In the genomic region with DNA sequence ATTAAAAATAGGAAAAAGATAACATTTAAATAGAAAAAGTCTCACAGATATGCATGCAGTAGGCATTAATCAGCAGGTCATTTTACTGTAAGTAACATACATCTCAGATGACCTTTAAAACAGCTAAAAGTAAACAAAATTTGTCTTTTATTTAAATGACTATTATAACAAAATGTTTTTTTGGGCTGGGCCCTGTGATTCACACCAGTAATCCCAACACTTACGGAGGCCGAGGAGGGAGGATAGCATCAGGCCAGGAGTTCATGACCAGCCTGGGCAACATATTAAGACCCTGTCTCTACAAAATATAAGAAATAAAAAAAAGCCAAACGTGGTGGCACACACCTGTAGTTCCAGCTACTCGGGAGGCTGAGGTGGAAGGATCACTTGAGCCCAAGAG, we compare ENCODE assay signal across 11 cellular contexts. TPM values are rescaled to one million over a fixed set of nuclear protein-coding genes. Genes with fewer than 3 reads are reported as not detected.
DNase-seq lines count a peak whose midpoint lies in the region; ATAC-seq, FAIRE-seq and TF ChIP-seq lines count a peak whose summit lies in the region.
"Had no signal": no experiment of that assay in that cellular context is flagged by ENCODE, and none has a peak within 500 bp of the region (broad histone marks: within the 10 kb centered on the region; RNA-seq: fewer than 3 reads in every experiment).

No MANE protein-coding gene starts in this region.

- peaks cover 4% of the 10 kb centered on the region for H3K9me1 ChIP-seq in keratinocyte (ENCODE audit: control insufficient read depth, extremely low read depth, insufficient read depth, low read length)

- H3K4me1 Mint-ChIP-seq in activated T-helper 17 cell treated with anti-CD3 and anti-CD28 coated beads, Interleukin-2, amount 50 U/mL, for 72 hours, result peaks cover 47% of the 10 kb centered on the region

- no peak for FAIRE-seq in keratinocyte (lab: Jason Lieb, UNC)

- peaks cover 28% of the 10 kb centered on the region for H3K36me3 Mint-ChIP-seq in activated T-helper 17 cell treated with anti-CD3 and anti-CD28 coated beads, Interleukin-2, amount 50 U/mL, for 72 hours (ENCODE audit: low read depth)

- H2AFZ ChIP-seq in keratinocyte (ENCODE audit: control insufficient read depth, low read length) (no peak overlapping the region), smooth muscle cell (ENCODE audit: low read depth) (no peak overlapping the region)

- H3K9me3 Mint-ChIP-seq in activated T-helper 17 cell treated with anti-CD3 and anti-CD28 coated beads, Interleukin-2, amount 50 U/mL, for 72 hours, result peaks cover 4% of the 10 kb centered on the region

- no peak for ATAC-seq in activated T-helper 17 cell treated with anti-CD3 and anti-CD28 coated beads, Interleukin-2, amount 50 U/mL, for 72 hours (replicated peaks)
- ATAC-seq in esophagus mucosa, result no peak

- no peak overlapping the region for H3K4me3 ChIP-seq in keratinocyte (ENCODE audit: control insufficient read depth in 2 of 3, extremely low read depth in 1 of 3, insufficient read depth in 2 of 3, low read depth in 1 of 3, low read length in 3 of 3)
- no peak overlapping the region for H3K4me3 ChIP-seq in smooth muscle cell

- peak; percentile 10 for DNase-seq in ELR (ENCODE audit: low read depth)
- no peak for DNase-seq in keratinocyte (ENCODE audit: low read depth, low spot score)
- DNase-seq in smooth muscle cell (lab: John Stamatoyannopoulos, UW; ENCODE audit: unreplicated experiment), result no peak
- no peak for DNase-seq in T-helper 2 cell
- no peak for DNase-seq in DMS79 (lab: John Stamatoyannopoulos, UW)
- DNase-seq in activated effector memory CD4-positive, alpha-beta T cell treated with anti-CD3 and anti-CD28 coated beads, Interleukin-2, amount 50 U/mL, for 16 hours, result no peak
- DNase-seq: activated CD4-positive, alpha-beta T cell treated with anti-CD3 and anti-CD28 coated beads, Interleukin-2, amount 50 U/mL, for 1 hour; stimulated activated CD4-positive, alpha-beta T cell treated with anti-CD3 and anti-CD28 coated beads, Interleukin-15, amount 100 ng/mL, for 24 hours had no signal

- no peaks in the 10 kb centered on the region for H3K27me3 ChIP-seq in keratinocyte (ENCODE audit: control insufficient read depth, extremely low read depth, insufficient read depth, low read length)
- no peaks in the 10 kb centered on the region for H3K27me3 ChIP-seq in smooth muscle cell (ENCODE audit: low read depth)

- 54% methylated on average over 4 of the region's 4 CpGs for WGBS in smooth muscle cell (ENCODE audit: low lambda C conversion rate)

- peak overlapping the region; percentile 69 for H3K4me2 ChIP-seq in keratinocyte (ENCODE audit: control insufficient read depth, extremely low read depth, insufficient read depth, low read depth, low read length)
- H3K4me2 ChIP-seq in smooth muscle cell, result peak overlapping the region; percentile 81
- H3K4me2 ChIP-seq: KMS-11 had no signal

- H3K4me1 ChIP-seq in keratinocyte (ENCODE audit: control insufficient read depth, extremely low read depth, insufficient read depth, low read length) (peaks cover 55% of the 10 kb centered on the region), smooth muscle cell (ENCODE audit: low read depth) (peaks cover 54% of the 10 kb centered on the region)

- H3K36me3 ChIP-seq in keratinocyte (ENCODE audit: control insufficient read depth in 2 of 2, extremely low read depth in 1 of 2, insufficient read depth in 2 of 2, low read length in 2 of 2), result peaks cover 0 to 5% of the 10 kb centered on the region in 2 experiments
- H3K36me3 ChIP-seq in smooth muscle cell (ENCODE audit: low read depth), result no peaks in the 10 kb centered on the region

- peak overlapping the region; percentile 75 for H3K4me3 Mint-ChIP-seq in activated T-helper 17 cell treated with anti-CD3 and anti-CD28 coated beads, Interleukin-2, amount 50 U/mL, for 72 hours

- peak overlapping the region; percentile 98 for H3K27ac Mint-ChIP-seq in activated T-helper 17 cell treated with anti-CD3 and anti-CD28 coated beads, Interleukin-2, amount 50 U/mL, for 72 hours

- H3K27ac ChIP-seq in keratinocyte (ENCODE audit: control insufficient read depth, insufficient read depth, low read length) (peak overlapping the region; percentile 90), smooth muscle cell (ENCODE audit: low read depth) (peak overlapping the region; percentile 99)

- peaks cover 50% of the 10 kb centered on the region for H3F3A ChIP-seq in smooth muscle cell (ENCODE audit: low read depth)

- H3K9ac ChIP-seq in keratinocyte (ENCODE audit: control insufficient read depth, extremely low read depth, insufficient read depth, low read length) (peak overlapping the region; percentile 54), smooth muscle cell (ENCODE audit: low read depth) (peak overlapping the region; percentile 88)
- H3K9ac ChIP-seq: KMS-11 had no signal

- no peak for TF ChIP-seq CTCF in keratinocyte (optimal IDR thresholded peaks at IDR 0.05 in 1 of 3, IDR thresholded peaks at IDR 0.05 in 1 of 3, conservative IDR thresholded peaks at IDR 0.05 in 1 of 3; ENCODE audit: extremely low read depth in 1 of 3, insufficient read depth in 2 of 3, low read length in 3 of 3)
- no peak for TF ChIP-seq CTCF in smooth muscle cell (IDR thresholded peaks at IDR 0.05; ENCODE audit: borderline replicate concordance, insufficient read depth, poor library complexity, severe bottlenecking)

- H3K79me2 ChIP-seq in keratinocyte (ENCODE audit: control insufficient read depth, insufficient read depth, low read length) (peaks cover 97% of the 10 kb centered on the region), smooth muscle cell (ENCODE audit: low read depth) (peaks cover 94% of the 10 kb centered on the region)

- H4K20me1 ChIP-seq in keratinocyte (ENCODE audit: control insufficient read depth, extremely low read depth, insufficient read depth, low read length) (peaks cover 14% of the 10 kb centered on the region), smooth muscle cell (ENCODE audit: low read depth) (peaks cover 61% of the 10 kb centered on the region)

- H3K27me3 Mint-ChIP-seq in activated T-helper 17 cell treated with anti-CD3 and anti-CD28 coated beads, Interleukin-2, amount 50 U/mL, for 72 hours, result no peaks in the 10 kb centered on the region

- dilution Hi-C loops in keratinocyte (cut with MboI; ENCODE audit: extremely low pct_ligation_motif_present, low sequenced_read_pairs), result no loop called here

- H3K9me3 ChIP-seq in keratinocyte (ENCODE audit: control insufficient read depth, low read depth, low read length) (no peaks in the 10 kb centered on the region), smooth muscle cell (replicated peaks; ENCODE audit: low read depth) (no peaks in the 10 kb centered on the region)

RNA-seq across cellular contexts. Expression of gene IQGAP1, which starts 14.8 kb away (rescaled TPM):
- 100 to 1,000 TPM; 224 TPM for total RNA-seq in activated T-helper 17 cell treated with anti-CD3 and anti-CD28 coated beads, Interleukin-2, amount 50 U/mL, for 72 hours
- polyA plus RNA-seq in keratinocyte, result 219 to 310 TPM (median 253 TPM) in 3 replicates
- 1,067 TPM for polyA plus RNA-seq in keratinocyte (2011; ENCODE audit: low read depth)
- polyA plus RNA-seq in keratinocyte (2011; cell fraction: cytosol; rRNA removed), result 127 and 198 TPM in 2 replicates
- 543 and 692 TPM in 2 replicates for polyA plus RNA-seq in keratinocyte (2011; cell fraction: nucleus; rRNA removed)
- polyA plus RNA-seq in keratinocyte (2012; ENCODE audit: low replicate concordance), result 163 and 252 TPM in 2 replicates
- polyA minus RNA-seq in keratinocyte, result 189 to 616 TPM (median 435 TPM) in 3 replicates
- polyA minus RNA-seq in keratinocyte (2011; cell fraction: cytosol; rRNA and poly(A)+ RNA removed), result 205 TPM
- polyA minus RNA-seq in keratinocyte (2011; cell fraction: nucleus; rRNA and poly(A)+ RNA removed), result 533 and 899 TPM in 2 replicates
- 184 and 185 TPM in 2 replicates for total RNA-seq in smooth muscle cell
- 59.3 and 80.8 TPM in 2 replicates for polyA plus RNA-seq in smooth muscle cell
- total RNA-seq in esophagus mucosa, result 157 TPM

RNA-seq across cellular contexts. Expression of gene ZNF774, which starts 50.7 kb away (rescaled TPM):
- under 1 TPM; 0.69 to 0.82 TPM for total RNA-seq in activated T-helper 17 cell treated with anti-CD3 and anti-CD28 coated beads, Interleukin-2, amount 50 U/mL, for 72 hours
- polyA plus RNA-seq in keratinocyte (2.0 to 2.3 TPM (median 2.2 TPM) in 3 replicates), smooth muscle cell (0.08 and 1.3 TPM in 2 replicates)
- polyA plus RNA-seq in keratinocyte (2011; ENCODE audit: low read depth), result 1.1 TPM
- polyA plus RNA-seq in keratinocyte (2011; cell fraction: cytosol; rRNA removed), result 1.1 and 1.5 TPM in 2 replicates
- polyA plus RNA-seq in keratinocyte (2011; cell fraction: nucleus; rRNA removed), result 2.6 and 2.8 TPM in 2 replicates
- 0.78 and 1.5 TPM in 2 replicates for polyA plus RNA-seq in keratinocyte (2012; ENCODE audit: low replicate concordance)
- 0.72 to 1.8 TPM (median 1.4 TPM) in 3 replicates for polyA minus RNA-seq in keratinocyte
- polyA minus RNA-seq in keratinocyte (2011; cell fraction: cytosol; rRNA and poly(A)+ RNA removed), result 0.38 TPM
- polyA minus RNA-seq in keratinocyte (2011; cell fraction: nucleus; rRNA and poly(A)+ RNA removed), result 0.74 and 2.2 TPM in 2 replicates
- total RNA-seq in smooth muscle cell (0.90 and 2.3 TPM in 2 replicates), esophagus mucosa (2.4 TPM)
